Comparison of ENCODE assay signal across 19 cellular contexts in genomic region chr2:238615187-238615586, GRCh38.
"Had no signal": no experiment of that assay in that cellular context is flagged by ENCODE, and none has a peak within 500 bp of the region (broad histone marks: within the 10 kb centered on the region; RNA-seq: fewer than 3 reads in every experiment).

No MANE protein-coding gene starts in this region.

- DNase-seq: cerebellar nuclear complex; cortex of kidney; effector memory CD8-positive, alpha-beta T cell; hypothalamus; left ventricle myocardium superior; lower lobe of right lung; naive B cell; pancreas; stimulated activated CD4-positive, alpha-beta T cell treated with anti-CD3 and anti-CD28 coated beads, Interleukin-2, amount 100 ng/mL, for 24 hours; stimulated activated CD4-positive, alpha-beta T cell treated with anti-CD3 and anti-CD28 coated beads, Interleukin-4, amount 100 ng/mL, for 24 hours; stimulated activated naive CD8-positive, alpha-beta T cell treated with anti-CD3 and anti-CD28 coated beads, Interleukin-15, Interleukin-2, amounts not matched to agents 100 U/mL and 50 U/mL, for 24 hours; upper lobe of left lung; uterus had no signal

- H3K4me2 ChIP-seq: smooth muscle cell had no signal

- H3K9me3 ChIP-seq: neutrophil, pancreas, thoracic aorta, upper lobe of left lung, uterus had no signal

- H3K4me1 Mint-ChIP-seq: naive B cell; stimulated activated memory B cell treated with anti-CD40 and anti-IgM and Interleukin-4, amounts not matched to agents 10 μg/mL and 1 μg/mL and 100 μg/mL, for 72 hours had no signal

- ATAC-seq: effector memory CD8-positive, alpha-beta T cell; left ventricle myocardium superior; pancreas; sciatic nerve; stimulated activated memory B cell treated with anti-CD40 and anti-IgM and Interleukin-4, amounts not matched to agents 10 μg/mL and 1 μg/mL and 100 μg/mL, for 72 hours; stimulated activated naive CD8-positive, alpha-beta T cell treated with anti-CD3 and anti-CD28 coated beads, Interleukin-15, Interleukin-2, amounts not matched to agents 100 U/mL and 50 U/mL, for 24 hours had no signal

- H3K4me3 Mint-ChIP-seq: effector memory CD8-positive, alpha-beta T cell; naive B cell; stimulated activated memory B cell treated with anti-CD40 and anti-IgM and Interleukin-4, amounts not matched to agents 10 μg/mL and 1 μg/mL and 100 μg/mL, for 72 hours had no signal

- H3K27me3 ChIP-seq: neutrophil, upper lobe of left lung, uterus had no signal

- H3K36me3 ChIP-seq: lower lobe of right lung, neutrophil, pancreas, thoracic aorta, tibial nerve, upper lobe of left lung, uterus had no signal

- H3K36me3 Mint-ChIP-seq: stimulated activated memory B cell treated with anti-CD40 and anti-IgM and Interleukin-4, amounts not matched to agents 10 μg/mL and 1 μg/mL and 100 μg/mL, for 72 hours had no signal

- H3K4me1 ChIP-seq: lower lobe of right lung, pancreas, tibial nerve, upper lobe of left lung, uterus had no signal

- H3K27ac ChIP-seq: lower lobe of right lung, neutrophil, pancreas, thoracic aorta, tibial nerve, upper lobe of left lung, uterus had no signal

- H3K9me3 Mint-ChIP-seq: effector memory CD8-positive, alpha-beta T cell had no signal

- H3K27ac Mint-ChIP-seq: effector memory CD8-positive, alpha-beta T cell; naive B cell; stimulated activated memory B cell treated with anti-CD40 and anti-IgM and Interleukin-4, amounts not matched to agents 10 μg/mL and 1 μg/mL and 100 μg/mL, for 72 hours had no signal

- H3K4me3 ChIP-seq: lower lobe of right lung, pancreas, smooth muscle cell, thoracic aorta, tibial nerve, upper lobe of left lung, uterus had no signal
